In the genomic region with DNA sequence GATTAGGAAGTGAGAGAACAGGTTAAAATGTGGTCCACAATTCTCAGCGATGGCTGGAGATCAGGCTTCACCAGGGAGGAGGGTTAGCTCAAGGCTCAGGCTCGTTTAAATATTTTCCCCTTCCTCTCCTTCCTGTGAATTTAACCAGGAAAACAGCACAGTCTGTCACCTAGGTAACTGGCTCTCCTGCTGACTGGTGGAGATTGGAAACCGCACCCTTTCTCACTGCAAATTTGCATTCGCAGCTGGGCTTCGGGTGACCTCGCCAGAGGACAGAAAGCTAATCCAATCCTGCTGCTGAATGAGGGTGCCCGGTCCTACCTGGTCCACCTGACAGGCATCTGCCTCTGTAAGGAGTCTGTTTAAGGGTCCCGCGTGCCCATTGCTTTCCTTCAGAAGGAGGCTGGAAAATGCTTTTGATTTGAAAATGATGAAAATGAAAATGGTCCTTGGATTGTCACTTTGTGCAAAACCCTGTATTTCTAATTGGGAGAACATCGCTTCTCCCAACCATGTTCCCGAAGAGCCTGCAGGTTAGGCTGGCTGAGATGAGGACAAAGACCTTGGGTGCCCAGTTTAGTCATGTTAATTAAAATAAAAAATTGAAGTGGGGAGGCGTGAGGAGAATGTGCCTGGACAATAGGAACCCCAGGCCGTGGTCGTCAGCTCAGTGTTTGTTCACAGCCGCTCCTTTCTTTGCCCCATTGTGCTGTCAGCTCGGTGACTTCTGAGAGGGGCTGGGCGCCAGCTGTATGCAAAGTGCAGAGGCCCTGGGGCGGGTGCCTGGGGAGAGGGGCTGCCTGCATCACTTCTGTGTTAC, we compare ENCODE assay signal across 10 cellular contexts. TPM values are rescaled to one million over a fixed set of nuclear protein-coding genes. Genes with fewer than 3 reads are reported as not detected.
DNase-seq lines count a peak whose midpoint lies in the region; ATAC-seq and TF ChIP-seq lines count a peak whose summit lies in the region.
"Had no signal": no experiment of that assay in that cellular context is flagged by ENCODE, and none has a peak within 500 bp of the region (broad histone marks: within the 10 kb centered on the region; RNA-seq: fewer than 3 reads in every experiment).

No MANE protein-coding gene starts in this region.

- peaks cover 2% of the 10 kb centered on the region for H3K9me3 Mint-ChIP-seq in neural progenitor cell

- H3K79me2 ChIP-seq in neural progenitor cell (ENCODE audit: low read depth): no peaks in the 10 kb centered on the region

- H3K27ac ChIP-seq in neural progenitor cell: no peak overlapping the region

- H3K4me3 ChIP-seq in choroid plexus epithelial cell (ENCODE audit: low read depth, low read length) (no peak overlapping the region), neural progenitor cell (peak overlapping the region; percentile 35)

- peaks cover 24% of the 10 kb centered on the region for H3F3A ChIP-seq in neural progenitor cell (ENCODE audit: low read depth)

- intact Hi-C loops in cardiac septum (cut with DNase I): no loop called here

- H3K9me3 ChIP-seq in neural progenitor cell (ENCODE audit: low read depth): no peaks in the 10 kb centered on the region

- H3K4me2 ChIP-seq in neural progenitor cell: peak overlapping the region; percentile 80

- H3K27me3 Mint-ChIP-seq in neural progenitor cell (ENCODE audit: insufficient read depth, low read depth): peaks cover 7% of the 10 kb centered on the region
- H3K27me3 Mint-ChIP-seq: IgD-negative memory B cell had no signal

- ATAC-seq in GM18870 (IDR thresholded peaks at IDR 0.05; ENCODE audit: unreplicated experiment): no peak

- H3K27me3 ChIP-seq in neural progenitor cell: no peaks in the 10 kb centered on the region

- H3K4me1 ChIP-seq in neural progenitor cell: peaks cover 30% of the 10 kb centered on the region

- H2AFZ ChIP-seq in neural progenitor cell (replicated peaks): peak overlapping the region; percentile 36

- peaks cover 50% of the 10 kb centered on the region for H3K4me1 Mint-ChIP-seq in neural progenitor cell

- peak overlapping the region; percentile 89 for H3K27ac Mint-ChIP-seq in neural progenitor cell

- peak; percentile 30 for DNase-seq in GM04504 (ENCODE audit: low read depth)
- DNase-seq in NCI-H2171 (lab: John Stamatoyannopoulos, UW): peak; percentile 77
- peak; percentile 63 for DNase-seq in choroid plexus epithelial cell (ENCODE audit: low read depth)
- DNase-seq in neural progenitor cell (ENCODE audit: low spot score): peak; percentile 83
- DNase-seq in cardiac septum (ENCODE audit: low spot score): no peak
- no peak for DNase-seq in Kasumi-1 (lab: John Stamatoyannopoulos, UW)
- no peak for DNase-seq in HCEC 1CT
- DNase-seq: left cardiac atrium had no signal

- peak overlapping the region; percentile 74 for H3K4me3 Mint-ChIP-seq in neural progenitor cell

- no peaks in the 10 kb centered on the region for H3K36me3 Mint-ChIP-seq in neural progenitor cell
- H3K36me3 Mint-ChIP-seq: IgD-negative memory B cell had no signal

- no peaks in the 10 kb centered on the region for H3K36me3 ChIP-seq in neural progenitor cell

- H4K20me1 ChIP-seq in neural progenitor cell (ENCODE audit: low read depth): no peaks in the 10 kb centered on the region

- H3K9ac ChIP-seq in neural progenitor cell: no peak overlapping the region

- TF ChIP-seq CTCF in choroid plexus epithelial cell (conservative IDR thresholded peaks at IDR 0.05; ENCODE audit: low read depth, low read length) (no peak), neural progenitor cell (IDR thresholded peaks at IDR 0.05) (no peak)

RNA-seq across cellular contexts. Expression of gene MTCL1, which starts 43.4 kb away (rescaled TPM):
- total RNA-seq in neural progenitor cell (ENCODE audit: low replicate concordance) (36.9 and 38.7 TPM in 2 replicates), cardiac septum (16.3 TPM)

RNA-seq across cellular contexts. Expression of gene RAB12, which starts 52.7 kb away (rescaled TPM):
- 24.6 and 41.4 TPM in 2 replicates for total RNA-seq in neural progenitor cell (ENCODE audit: low replicate concordance)
- 86.8 TPM for total RNA-seq in cardiac septum

Comparison
In these comparisons a context has a peak if more than half of its experiments do, and no peak if none do; other contexts are left out.
1. DNase-seq: peak in GM04504 (single experiment), NCI-H2171 (single experiment), choroid plexus epithelial cell (single experiment) and neural progenitor cell (single experiment); none in cardiac septum (single experiment), Kasumi-1 (0 of 2) and HCEC 1CT (single experiment).